30 cellular contexts compared by ENCODE assay signal in the genomic region with DNA sequence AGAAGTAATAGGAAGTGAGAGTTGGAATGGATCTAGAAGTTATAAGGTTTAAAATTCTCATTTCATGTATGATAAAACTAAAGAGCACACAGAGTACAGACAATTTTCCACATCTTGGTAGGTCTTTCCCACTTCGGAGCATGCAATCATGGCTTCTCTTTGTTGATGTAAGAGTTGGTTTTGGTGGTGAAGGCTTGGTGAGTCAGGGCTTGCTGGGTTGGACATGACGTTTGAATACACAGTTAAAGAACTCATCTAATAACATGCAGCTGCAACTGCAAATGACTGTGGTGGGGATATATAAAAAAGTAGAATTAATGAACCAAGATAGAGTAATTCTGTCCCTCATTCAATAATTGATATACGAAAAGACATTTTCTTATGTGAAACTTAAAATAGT. TPM values are rescaled to one million over a fixed set of nuclear protein-coding genes. Genes with fewer than 3 reads are reported as not detected.
"Had no signal": no experiment of that assay in that cellular context is flagged by ENCODE, and none has a peak within 500 bp of the region (broad histone marks: within the 10 kb centered on the region; RNA-seq: fewer than 3 reads in every experiment).

No MANE protein-coding gene starts in this region.

- DNase-seq: activated B cell treated with CpG ODN at 0.5 μM for 24 hours; activated CD4-positive, alpha-beta memory T cell treated with anti-CD3 and anti-CD28 coated beads, Interleukin-2, amount 10 ng/mL, durations not matched to agents 7 days and 5 days; activated CD4-positive, alpha-beta T cell treated with anti-CD3 and anti-CD28 coated beads for 4 hours; activated CD4-positive, alpha-beta T cell treated with anti-CD3 and anti-CD28 coated beads, Interleukin-2, amount 10 ng/mL, durations not matched to agents 7 days and 5 days; activated CD4-positive, alpha-beta T cell treated with anti-CD3 and anti-CD28 coated beads, Interleukin-2, amount 50 U/mL, for 48 hours; activated CD4-positive, CD25-positive, alpha-beta regulatory T cell treated with anti-CD3 and anti-CD28 coated beads, Interleukin-2, amount 50 U/mL, for 72 hours; activated CD8-positive, alpha-beta memory T cell treated with anti-CD3 and anti-CD28 coated beads for 24 hours; activated CD8-positive, alpha-beta memory T cell treated with anti-CD3 and anti-CD28 coated beads, Interleukin-2, amount 10 ng/mL, durations not matched to agents 7 days and 5 days; activated CD8-positive, alpha-beta memory T cell treated with anti-CD3 and anti-CD28 coated beads, Interleukin-2, amount 50 U/mL, for 48 hours; activated CD8-positive, alpha-beta T cell treated with anti-CD3 and anti-CD28 coated beads, Interleukin-2, amount 10 ng/mL, durations not matched to agents 7 days and 5 days; activated effector memory CD4-positive, alpha-beta T cell treated with Interleukin-2 at 50 U/mL for 16 hours; activated gamma-delta T cell; activated naive CD4-positive, alpha-beta T cell treated with anti-CD3 and anti-CD28 coated beads, Interleukin-2, amount 10 ng/mL, durations not matched to agents 7 days and 5 days; activated naive CD4-positive, alpha-beta T cell treated with Interleukin-2 at 50 U/mL for 16 hours; activated naive CD8-positive, alpha-beta T cell treated with anti-CD3 and anti-CD28 coated beads, Interleukin-2, amount 10 ng/mL, durations not matched to agents 7 days and 5 days; activated naive CD8-positive, alpha-beta T cell treated with anti-CD3 and anti-CD28 coated beads, Interleukin-2, amount 50 U/mL, for 24 hours; activated T-cell treated with anti-CD3 and anti-CD28 coated beads, Interleukin-2, amount 50 U/mL, for 24 hours; activated T-cell treated with anti-CD3 and anti-CD28 coated beads, Interleukin-2, amount 50 U/mL, for 48 hours; amygdala; anterior cingulate cortex; body of pancreas; brain microvascular endothelial cell; caudate nucleus; cerebellar nuclear complex; T-helper 1 cell; T-helper 2 cell; T-helper 9 cell had no signal

RNA-seq across cellular contexts. Expression of gene GRM7, which starts 39.5 kb away (rescaled TPM):
- total RNA-seq: activated B cell treated with CpG ODN at 0.5 μM for 24 hours; activated CD4-positive, alpha-beta memory T cell treated with anti-CD3 and anti-CD28 coated beads, Interleukin-2, amount 10 ng/mL, durations not matched to agents 7 days and 5 days; activated CD4-positive, alpha-beta T cell treated with anti-CD3 and anti-CD28 coated beads, Interleukin-2, amount 10 ng/mL, durations not matched to agents 7 days and 5 days; activated CD8-positive, alpha-beta memory T cell treated with anti-CD3 and anti-CD28 coated beads, Interleukin-2, amount 10 ng/mL, durations not matched to agents 7 days and 5 days; activated CD8-positive, alpha-beta T cell treated with anti-CD3 and anti-CD28 coated beads, Interleukin-2, amount 10 ng/mL, durations not matched to agents 7 days and 5 days; activated naive CD8-positive, alpha-beta T cell treated with anti-CD3 and anti-CD28 coated beads, Interleukin-2, amount 10 ng/mL, durations not matched to agents 7 days and 5 days; activated T-helper 2 cell treated with anti-CD3 and anti-CD28 coated beads, Interferon-gamma antibody, Interleukin-2, Interleukin-4, amounts not matched to agents 10 μg/mL and 5 μg/mL and 100 μg/mL, durations not matched to agents 14 hours and 24 hours and 36 hours; bronchial epithelial cell; chondrocyte had no signal
